In genomic region chr4:158172196-158172557, GRCh38 we compare ENCODE assay signal across 10 cellular contexts. TPM values are rescaled to one million over a fixed set of nuclear protein-coding genes. Genes with fewer than 3 reads are reported as not detected.
DNase-seq lines count a peak whose midpoint lies in the region; ATAC-seq, FAIRE-seq and TF ChIP-seq lines count a peak whose summit lies in the region.
"Had no signal": no experiment of that assay in that cellular context is flagged by ENCODE, and none has a peak within 500 bp of the region (broad histone marks: within the 10 kb centered on the region; RNA-seq: fewer than 3 reads in every experiment).

No MANE protein-coding gene starts in this region.

- H3K4me1 ChIP-seq in HCT116 (ENCODE audit: control insufficient read depth in 1 of 2, insufficient read depth in 2 of 2, low read length in 2 of 2) (peaks cover 13 to 30% of the 10 kb centered on the region in 2 experiments), keratinocyte (ENCODE audit: control insufficient read depth, extremely low read depth, insufficient read depth, low read length) (peaks cover 17% of the 10 kb centered on the region), stomach smooth muscle (ENCODE audit: control insufficient read depth, insufficient read depth, low read length) (peaks cover 20% of the 10 kb centered on the region)

- dilution Hi-C loops in keratinocyte (cut with MboI; ENCODE audit: extremely low pct_ligation_motif_present, low sequenced_read_pairs) = no loop called here

- H4K20me1 ChIP-seq in HCT116 (ENCODE audit: insufficient read depth) = no peaks in the 10 kb centered on the region
- H4K20me1 ChIP-seq in keratinocyte (ENCODE audit: control insufficient read depth, extremely low read depth, insufficient read depth, low read length) = no peaks in the 10 kb centered on the region

- POLR2A ChIA-PET in HCT116 (lab: Charles Lee) = no interaction called here

- H3K4me2 ChIP-seq in HCT116 (ENCODE audit: low read length) (peak overlapping the region; percentile 71), keratinocyte (ENCODE audit: control insufficient read depth, extremely low read depth, insufficient read depth, low read depth, low read length) (peak overlapping the region; percentile 81)

- no TSS peak for BruUV-seq in HCT116 (replicated peaks; lab: Mats Ljungman, UMichigan)

- H3K27ac ChIP-seq in HCT116 (ENCODE audit: low read depth, low read length) (no peak overlapping the region), keratinocyte (ENCODE audit: control insufficient read depth, insufficient read depth, low read length) (peak overlapping the region; percentile 10), stomach smooth muscle (ENCODE audit: low read length) (peak overlapping the region; percentile 66)

- no peaks in the 10 kb centered on the region for H3K9me2 ChIP-seq in HCT116 (ENCODE audit: insufficient read depth)

- H3K27me3 ChIP-seq in HCT116 (ENCODE audit: insufficient read depth, low read length) = no peaks in the 10 kb centered on the region
- no peaks in the 10 kb centered on the region for H3K27me3 ChIP-seq in keratinocyte (ENCODE audit: control insufficient read depth, extremely low read depth, insufficient read depth, low read length)
- H3K27me3 ChIP-seq in stomach smooth muscle (ENCODE audit: control insufficient read depth in 1 of 2, insufficient read depth in 2 of 2, low read length in 2 of 2) = no peaks in the 10 kb centered on the region

- H3K4me3 ChIP-seq in HCT116 (replicated peaks in 1 of 2; ENCODE audit: low read depth in 1 of 2, low read length in 2 of 2) = peak overlapping the region; percentile 17 to 38; a peak in 3 of 4 replicates
- peak overlapping the region; percentile 43 to 58 (median 50) for H3K4me3 ChIP-seq in keratinocyte (ENCODE audit: control insufficient read depth in 2 of 3, extremely low read depth in 1 of 3, insufficient read depth in 2 of 3, low read depth in 1 of 3, low read length in 3 of 3)
- peak overlapping the region; percentile 73 to 76 for H3K4me3 ChIP-seq in stomach smooth muscle (ENCODE audit: low read length in 2 of 2)
- H3K4me3 ChIP-seq: GM12878 had no signal

- CTCF ChIA-PET in HCT116 (lab: Charles Lee) = interaction anchor here (0.8 to 1.3 kb wide), 6 partner anchors 9 to 179 kb away, joined by 3 to 7 read pairs (median 4); no protein-coding TSS in a partner anchor

- H3K9me3 ChIP-seq in HCT116 (ENCODE audit: control insufficient read depth in 1 of 2, insufficient read depth in 1 of 2, low read depth in 1 of 2, low read length in 2 of 2) = no peaks in the 10 kb centered on the region
- no peaks in the 10 kb centered on the region for H3K9me3 ChIP-seq in keratinocyte (ENCODE audit: control insufficient read depth, low read depth, low read length)
- H3K9me3 ChIP-seq in stomach smooth muscle (ENCODE audit: control insufficient read depth in 2 of 2, low read length in 2 of 2) = no peaks in the 10 kb centered on the region

- peak; percentile 82 for FAIRE-seq in keratinocyte (lab: Jason Lieb, UNC)

- H2AFZ ChIP-seq in HCT116 (ENCODE audit: low read depth, low read length, poor library complexity, severe bottlenecking) (peak overlapping the region; percentile 99), keratinocyte (ENCODE audit: control insufficient read depth, low read length) (peak overlapping the region; percentile 87)

- TF ChIP-seq CTCF in HCT116 (IDR thresholded peaks at IDR 0.05 in 2 of 3, conservative IDR thresholded peaks at IDR 0.05 in 1 of 3; ENCODE audit: borderline replicate concordance in 1 of 3, insufficient read depth in 1 of 3, low read depth in 2 of 3, low read length in 2 of 3) (no peak), keratinocyte (optimal IDR thresholded peaks at IDR 0.05 in 1 of 3, IDR thresholded peaks at IDR 0.05 in 1 of 3, conservative IDR thresholded peaks at IDR 0.05 in 1 of 3; ENCODE audit: extremely low read depth in 1 of 3, insufficient read depth in 2 of 3, low read length in 3 of 3) (no peak)

- no peaks in the 10 kb centered on the region for H3K79me2 ChIP-seq in HCT116 (ENCODE audit: insufficient read depth, low read length)
- no peaks in the 10 kb centered on the region for H3K79me2 ChIP-seq in keratinocyte (ENCODE audit: control insufficient read depth, insufficient read depth, low read length)

- RAD21 ChIA-PET in HCT116 (lab: Charles Lee; ENCODE audit: low non-redundant PET in 1 of 2, low total read pairs in 2 of 2, uncharacterized antibody in 2 of 2, unreplicated experiment in 2 of 2) = interaction anchor here in 1 of 2 experiments (0.7 to 0.9 kb wide), 2 partner anchors 179 to 878 kb away, joined by 3 to 4 read pairs; no protein-coding TSS in a partner anchor

- DNase-seq in HCT116 (ENCODE audit: low read depth, low spot score) (no peak), amniotic epithelial cell (ENCODE audit: low read depth) (peak; percentile 74), keratinocyte (ENCODE audit: low read depth, low spot score) (no peak), mucosa of gallbladder (ENCODE audit: low spot score) (no peak), RPMI8226 (no peak), NCI-H524 (lab: John Stamatoyannopoulos, UW) (no peak)
- DNase-seq in stimulated activated naive CD4-positive, alpha-beta T cell treated with Interleukin-2 at 50 U/mL for 16 hours (lab: John Stamatoyannopoulos, UW) = no peak
- DNase-seq: activated CD8-positive, alpha-beta memory T cell treated with anti-CD3 and anti-CD28 coated beads, Interleukin-2, amount 50 U/mL, for 48 hours had no signal

- ATAC-seq in HCT116 = no peak; the same call in 1 of the 2 replicates

- H3K9ac ChIP-seq in HCT116 (ENCODE audit: low read length) = peak overlapping the region; percentile 30
- no peak overlapping the region for H3K9ac ChIP-seq in keratinocyte (ENCODE audit: control insufficient read depth, extremely low read depth, insufficient read depth, low read length)
- peak overlapping the region; percentile 66 to 73 for H3K9ac ChIP-seq in stomach smooth muscle (ENCODE audit: low read length in 2 of 2)

- no peaks in the 10 kb centered on the region for H3K9me1 ChIP-seq in keratinocyte (ENCODE audit: control insufficient read depth, extremely low read depth, insufficient read depth, low read length)

- no peak for TF ChIP-seq POLR2A in HCT116 (IDR thresholded peaks at IDR 0.05; ENCODE audit: borderline replicate concordance, extremely low read depth, insufficient read depth, insufficient read length)

- TF ChIP-seq RAD21 in HCT116 (IDR thresholded peaks at IDR 0.05; ENCODE audit: low read depth) = no peak

- intact Hi-C loops in HCT116 (cut with micrococcal nuclease) = loop anchor here (1.0 to 5.0 kb wide), 2 partner anchors 180 to 955 kb away; no protein-coding TSS in a partner anchor

- no peaks in the 10 kb centered on the region for H3K36me3 ChIP-seq in HCT116 (ENCODE audit: control insufficient read depth in 1 of 2, insufficient read depth in 2 of 2, low read length in 2 of 2)
- H3K36me3 ChIP-seq in keratinocyte (ENCODE audit: control insufficient read depth in 2 of 2, extremely low read depth in 1 of 2, insufficient read depth in 2 of 2, low read length in 2 of 2) = no peaks in the 10 kb centered on the region
- H3K36me3 ChIP-seq in stomach smooth muscle (ENCODE audit: control insufficient read depth in 2 of 2, insufficient read depth in 2 of 2, low read length in 2 of 2) = no peaks in the 10 kb centered on the region

TF ChIP-seq in HCT116, 20 proteins besides CTCF, POLR2A, EP300 and RAD21 (continues in another document):
- TF ChIP-seq TCF7L2 (IDR thresholded peaks at IDR 0.05; ENCODE audit: borderline replicate concordance, extremely low read depth, insufficient read depth, insufficient read length) (no peak), CEBPB (IDR thresholded peaks at IDR 0.05; ENCODE audit: low read depth) (no peak), SP1 (IDR thresholded peaks at IDR 0.05; ENCODE audit: low read depth) (no peak), ELF1 (IDR thresholded peaks at IDR 0.05; ENCODE audit: borderline replicate concordance, low read depth) (no peak), YY1 (IDR thresholded peaks at IDR 0.05; ENCODE audit: extremely low read depth, insufficient replicate concordance, low read depth, low read length) (no peak), SIN3A (IDR thresholded peaks at IDR 0.05; ENCODE audit: low read depth) (no peak), MAX (IDR thresholded peaks at IDR 0.05) (no peak), EZH2phosphoT487 (IDR thresholded peaks at IDR 0.05; ENCODE audit: borderline replicate concordance) (no peak), ATF3 (IDR thresholded peaks at IDR 0.05) (no peak)

RNA-seq across cellular contexts. Expression of gene GASK1B, which starts 0.6 kb away (rescaled TPM):
- 1.3 TPM for total RNA-seq in HCT116 (2021; ENCODE audit: unreplicated experiment)
- polyA plus RNA-seq in HCT116 (2012) = 0.05 and 0.12 TPM in 2 replicates
- polyA plus RNA-seq in keratinocyte = 1.4 to 3.1 TPM (median 2.1 TPM) in 3 replicates
- polyA plus RNA-seq in keratinocyte (2011; ENCODE audit: low read depth) = 0.41 TPM
- 1.1 and 1.9 TPM in 2 replicates for polyA plus RNA-seq in keratinocyte (2011; cell fraction: cytosol; rRNA removed)
- polyA plus RNA-seq in keratinocyte (2011; cell fraction: nucleus; rRNA removed) = 2.0 and 3.9 TPM in 2 replicates
- 0.51 and 1.4 TPM in 2 replicates for polyA plus RNA-seq in keratinocyte (2012; ENCODE audit: low replicate concordance)
- polyA minus RNA-seq in keratinocyte = 1.1 to 7.3 TPM (median 4.4 TPM) in 3 replicates
- polyA minus RNA-seq in keratinocyte (2011; cell fraction: cytosol; rRNA and poly(A)+ RNA removed) = 1.9 TPM
- polyA minus RNA-seq in keratinocyte (2011; cell fraction: nucleus; rRNA and poly(A)+ RNA removed) = 3.5 and 6.3 TPM in 2 replicates
- total RNA-seq in mucosa of gallbladder = 27.0 TPM

RNA-seq across cellular contexts. Expression of gene TMEM144, which starts 38.1 kb away (rescaled TPM):
- total RNA-seq in HCT116 (2021; ENCODE audit: unreplicated experiment) (12.9 TPM), mucosa of gallbladder (18.3 TPM)
- 8.4 and 8.5 TPM in 2 replicates for polyA plus RNA-seq in HCT116 (2012)
- 2.8 to 4.0 TPM (median 3.3 TPM) in 3 replicates for polyA plus RNA-seq in keratinocyte
- polyA plus RNA-seq in keratinocyte (2011; ENCODE audit: low read depth) = 0.52 TPM
- polyA plus RNA-seq in keratinocyte (2011; cell fraction: cytosol; rRNA removed) = 1.3 and 2.7 TPM in 2 replicates
- 4.2 TPM in 2 replicates for polyA plus RNA-seq in keratinocyte (2011; cell fraction: nucleus; rRNA removed)
- polyA plus RNA-seq in keratinocyte (2012; ENCODE audit: low replicate concordance) = 1.4 and 2.6 TPM in 2 replicates
- 4.0 to 16.4 TPM (median 5.7 TPM) in 3 replicates for polyA minus RNA-seq in keratinocyte
- 3.6 TPM for polyA minus RNA-seq in keratinocyte (2011; cell fraction: cytosol; rRNA and poly(A)+ RNA removed)
- polyA minus RNA-seq in keratinocyte (2011; cell fraction: nucleus; rRNA and poly(A)+ RNA removed) = 8.1 and 17.6 TPM in 2 replicates

Comparison
In these comparisons a context has a peak if more than half of its experiments do, and no peak if none do; other contexts are left out.
1. RNA of gene GASK1B, which starts 0.6 kb away (total RNA-seq): 27.0 TPM in mucosa of gallbladder (single experiment); 1.3 TPM in HCT116 (single experiment); every median in the first group is over 10 times any median in the second.
2. Peak in every context shown above with its lines, with median percentiles within 50 percentile points of each other: H3K4me3 ChIP-seq.